16 cellular contexts compared by ENCODE assay signal in the genomic region with DNA sequence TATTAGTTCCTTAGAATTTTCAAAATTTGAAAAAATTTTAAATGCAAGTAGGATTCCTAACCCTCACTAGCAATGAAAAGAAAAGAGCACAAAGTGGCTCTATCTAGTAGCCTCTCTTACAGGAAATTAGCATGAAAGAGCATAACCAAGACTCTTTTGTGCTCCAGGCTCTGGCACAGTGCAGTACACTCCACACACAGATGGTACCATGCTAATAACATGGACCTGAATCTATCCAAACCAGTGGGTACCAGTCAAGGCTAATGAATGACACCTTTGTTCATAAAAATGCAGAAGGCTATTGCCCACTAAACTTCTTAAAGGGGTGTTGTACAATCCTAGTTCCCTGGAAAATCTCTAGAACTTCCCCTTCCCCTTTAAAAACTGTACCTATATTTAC.
"Had no signal": no experiment of that assay in that cellular context is flagged by ENCODE, and none has a peak within 500 bp of the region (broad histone marks: within the 10 kb centered on the region; RNA-seq: fewer than 3 reads in every experiment).

No MANE protein-coding gene starts in this region.

- H3K9me3 ChIP-seq: psoas muscle, stomach, uterus had no signal

- H3K36me3 ChIP-seq: brain microvascular endothelial cell, uterus had no signal

- H3K27ac ChIP-seq: brain microvascular endothelial cell, psoas muscle, stomach had no signal

- FAIRE-seq: endothelial cell of umbilical vein, keratinocyte had no signal

- H3K4me3 ChIP-seq: psoas muscle, stomach, uterus had no signal

- H3K4me1 ChIP-seq: psoas muscle, stomach, uterus had no signal

- H3K27me3 ChIP-seq: brain microvascular endothelial cell, stomach, uterus had no signal

- DNase-seq: activated B cell treated with CpG ODN at 0.5 μM for 24 hours; activated CD4-positive, alpha-beta T cell treated with anti-CD3 and anti-CD28 coated beads, Interleukin-2, amount 10 ng/mL, durations not matched to agents 24 days and 14 days; activated CD8-positive, alpha-beta memory T cell treated with anti-CD3 and anti-CD28 coated beads, Interleukin-2, amount 50 U/mL, for 48 hours; activated naive CD8-positive, alpha-beta T cell treated with anti-CD3 and anti-CD28 coated beads for 36 hours; brain microvascular endothelial cell; cortex of kidney; effector CD8-positive, alpha-beta T cell; foreskin fibroblast; occipital lobe; psoas muscle; stimulated activated CD4-positive, alpha-beta T cell treated with anti-CD3 and anti-CD28 coated beads, Interleukin-1b, Interleukin-23, amount 100 ng/mL, for 48 hours; stomach; SW 1271; uterus had no signal
